In the genomic region with DNA sequence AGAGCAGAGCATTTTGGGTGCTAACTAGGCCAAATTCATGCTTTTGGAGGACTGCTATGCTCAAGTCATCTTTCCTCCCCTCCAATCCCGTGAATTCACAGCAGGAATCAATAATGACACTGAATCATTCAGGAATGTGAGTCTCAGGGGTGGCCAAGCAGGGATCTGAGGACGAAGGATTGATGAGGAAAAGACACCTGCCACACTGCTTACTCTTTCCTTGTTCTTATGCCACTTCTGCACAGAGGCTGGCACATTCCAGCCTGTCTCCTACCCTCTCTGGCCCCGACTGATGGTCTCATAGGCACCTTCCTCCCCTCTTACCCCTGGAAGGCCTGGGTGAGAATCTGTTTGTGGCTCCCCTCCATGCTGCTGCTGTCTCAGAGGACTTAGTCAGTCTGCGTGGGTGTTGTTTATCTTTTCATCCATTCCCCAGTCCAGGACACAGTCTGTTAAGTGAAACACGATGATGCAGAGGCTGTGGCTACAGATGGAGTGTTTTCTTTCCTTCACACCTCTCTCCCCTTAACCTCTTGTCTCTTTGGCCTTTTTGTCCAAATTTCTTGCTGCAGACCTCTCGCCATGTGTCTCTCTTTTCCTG, we compare ENCODE assay signal across 1 cellular context.
TF ChIP-seq lines count a peak whose summit lies in the region.

No MANE protein-coding gene starts in this region.

TF ChIP-seq in GM23338, 12 proteins besides CTCF, POLR2A, EP300 and RAD21 (continued from another document):
- TF ChIP-seq ZNF331 (CRISPR knock-in tag; IDR thresholded peaks at IDR 0.05; ENCODE audit: low read depth) (no peak), EZH2 (IDR thresholded peaks at IDR 0.05; ENCODE audit: low read depth, unreplicated experiment) (no peak), NANOG (IDR thresholded peaks at IDR 0.05; ENCODE audit: borderline replicate concordance) (no peak), POLR2AphosphoS5 (IDR thresholded peaks at IDR 0.05; ENCODE audit: low read depth) (no peak), CREB1 (CRISPR knock-in tag; IDR thresholded peaks at IDR 0.05; ENCODE audit: low read depth) (no peak)
- TF ChIP-seq, protein P1, sequence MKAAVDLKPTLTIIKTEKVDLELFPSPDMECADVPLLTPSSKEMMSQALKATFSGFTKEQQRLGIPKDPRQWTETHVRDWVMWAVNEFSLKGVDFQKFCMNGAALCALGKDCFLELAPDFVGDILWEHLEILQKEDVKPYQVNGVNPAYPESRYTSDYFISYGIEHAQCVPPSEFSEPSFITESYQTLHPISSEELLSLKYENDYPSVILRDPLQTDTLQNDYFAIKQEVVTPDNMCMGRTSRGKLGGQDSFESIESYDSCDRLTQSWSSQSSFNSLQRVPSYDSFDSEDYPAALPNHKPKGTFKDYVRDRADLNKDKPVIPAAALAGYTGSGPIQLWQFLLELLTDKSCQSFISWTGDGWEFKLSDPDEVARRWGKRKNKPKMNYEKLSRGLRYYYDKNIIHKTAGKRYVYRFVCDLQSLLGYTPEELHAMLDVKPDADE (IDR thresholded peaks at IDR 0.05): no peak
